In genomic region chr16:89899879-89900481, GRCh38 we compare ENCODE assay signal across 17 cellular contexts. TPM values are rescaled to one million over a fixed set of nuclear protein-coding genes. Genes with fewer than 3 reads are reported as not detected.
A peak's percentile ranks its signal among the peaks of the same experiment; 100 is the strongest.
DNase-seq lines count a peak whose midpoint lies in the region; ATAC-seq and TF ChIP-seq lines count a peak whose summit lies in the region.
"Had no signal": no experiment of that assay in that cellular context is flagged by ENCODE, and none has a peak within 500 bp of the region (broad histone marks: within the 10 kb centered on the region; RNA-seq: fewer than 3 reads in every experiment).

No MANE protein-coding gene starts in this region.

- H3K27me3 Mint-ChIP-seq in WTC11 (ENCODE audit: low read depth) (no peaks in the 10 kb centered on the region), glutamatergic neuron (ENCODE audit: unreplicated experiment) (peaks cover 4% of the 10 kb centered on the region)

- H3K9me3 Mint-ChIP-seq in WTC11: no peaks in the 10 kb centered on the region
- peaks cover 12% of the 10 kb centered on the region for H3K9me3 Mint-ChIP-seq in glutamatergic neuron (ENCODE audit: unreplicated experiment)

- POLR2A ChIA-PET in WTC11 (lab: Charles Lee): no interaction called here

- H3K27ac Mint-ChIP-seq in WTC11: peak overlapping the region; percentile 74; the same call in 1 of the 2 replicates
- peak overlapping the region; percentile 22 for H3K27ac Mint-ChIP-seq in glutamatergic neuron (ENCODE audit: unreplicated experiment)

- no peak overlapping the region for H3K4me3 Mint-ChIP-seq in WTC11
- no peak overlapping the region for H3K4me3 Mint-ChIP-seq in glutamatergic neuron (ENCODE audit: unreplicated experiment)

- H3K4me1 Mint-ChIP-seq in WTC11: no peaks in the 10 kb centered on the region
- H3K4me1 Mint-ChIP-seq in glutamatergic neuron (ENCODE audit: low read depth, unreplicated experiment): no peaks in the 10 kb centered on the region

- TF ChIP-seq CTCF in WTC11 (IDR thresholded peaks at IDR 0.05): no peak
- no peak for TF ChIP-seq CTCF in glutamatergic neuron (IDR thresholded peaks at IDR 0.05; ENCODE audit: partially characterized antibody, unreplicated experiment)

- H3K36me3 Mint-ChIP-seq in WTC11 (peaks cover 25% of the 10 kb centered on the region), glutamatergic neuron (ENCODE audit: unreplicated experiment) (peaks cover 5% of the 10 kb centered on the region)

- CTCF ChIA-PET in WTC11 (lab: Charles Lee): interaction anchor here (4.2 kb wide), 1 partner anchor 10 kb away, joined by 19 read pairs; no protein-coding TSS in a partner anchor

- DNase-seq in A172 (ENCODE audit: low spot score) (peak; percentile 46), EL (peak; percentile 50), WTC11 (ENCODE audit: low spot score) (no peak), glutamatergic neuron (no peak), HT-29 (ENCODE audit: low spot score) (no peak), DMS 273 (lab: John Stamatoyannopoulos, UW; ENCODE audit: unreplicated experiment) (no peak)
- DNase-seq: C1 segment of cervical spinal cord, DND-41, GDM1, HCEC 1CT, KBM-7, NCI-H1105 treated with DMSO at 0.1 percent for 48 hours, NCI-H1694, NCI-H510A, NCI-H748 treated with DMSO at 0.1 percent for 48 hours, SHP77 had no signal

- no peak for ATAC-seq in WTC11
- no peak for ATAC-seq in HG03108 (IDR thresholded peaks at IDR 0.05; ENCODE audit: unreplicated experiment)

TF ChIP-seq in WTC11, 78 proteins besides CTCF, POLR2A, EP300 and RAD21:
- TF ChIP-seq MAX (CRISPR knock-in tag; IDR thresholded peaks at IDR 0.05) (no peak), E2F4 (CRISPR knock-in tag; IDR thresholded peaks at IDR 0.05; ENCODE audit: borderline replicate concordance, low read depth) (no peak), MLX (CRISPR knock-in tag; IDR thresholded peaks at IDR 0.05) (no peak), FOXK1 (CRISPR knock-in tag; IDR thresholded peaks at IDR 0.05) (no peak), ZBTB43 (CRISPR knock-in tag; IDR thresholded peaks at IDR 0.05) (no peak), CBFB (CRISPR knock-in tag; IDR thresholded peaks at IDR 0.05; ENCODE audit: low read depth) (no peak), ELF4 (CRISPR knock-in tag; IDR thresholded peaks at IDR 0.05; ENCODE audit: low read depth) (no peak)
TF ChIP-seq in WTC11: peak in this region for 0.

RNA-seq across cellular contexts. Expression of gene MC1R, which starts 18.7 kb away (rescaled TPM):
- 7.2 and 9.8 TPM in 2 replicates for total RNA-seq in A172 (2014; rRNA removed; shearing (Covaris generic))
- total RNA-seq in WTC11 (2021) (3.4 to 3.8 TPM (median 3.5 TPM) in 3 replicates), glutamatergic neuron (ENCODE audit: unreplicated experiment) (12.8 TPM)
- total RNA-seq in HT-29 (2014; rRNA removed; shearing (Covaris generic)): 5.2 and 5.3 TPM in 2 replicates

RNA-seq across cellular contexts. Expression of gene TUBB3, which starts 23.2 kb away (rescaled TPM):
- 743 and 810 TPM in 2 replicates for total RNA-seq in A172 (2014; rRNA removed; shearing (Covaris generic))
- total RNA-seq in WTC11 (2021) (150 to 209 TPM (median 163 TPM) in 3 replicates), glutamatergic neuron (ENCODE audit: unreplicated experiment) (3,960 TPM)
- 8.7 and 8.8 TPM in 2 replicates for total RNA-seq in HT-29 (2014; rRNA removed; shearing (Covaris generic))

RNA-seq across cellular contexts. Expression of gene TCF25, which starts 26.6 kb away (rescaled TPM):
- total RNA-seq in A172 (2014; rRNA removed; shearing (Covaris generic)): 145 and 153 TPM in 2 replicates
- 113 to 155 TPM (median 127 TPM) in 3 replicates for total RNA-seq in WTC11 (2021)
- 272 TPM for total RNA-seq in glutamatergic neuron (ENCODE audit: unreplicated experiment)
- total RNA-seq in HT-29 (2014; rRNA removed; shearing (Covaris generic)): 136 and 161 TPM in 2 replicates

RNA-seq across cellular contexts. Expression of gene DEF8, which starts 48.6 kb away (rescaled TPM):
- 116 and 146 TPM in 2 replicates for total RNA-seq in A172 (2014; rRNA removed; shearing (Covaris generic))
- total RNA-seq in WTC11 (2021) (64.5 to 64.7 TPM (median 64.6 TPM) in 3 replicates), glutamatergic neuron (ENCODE audit: unreplicated experiment) (96.0 TPM)
- 207 and 227 TPM in 2 replicates for total RNA-seq in HT-29 (2014; rRNA removed; shearing (Covaris generic))

Comparison
In these comparisons a context has a peak if more than half of its experiments do, and no peak if none do; other contexts are left out.
1. DNase-seq: peak in A172 (single experiment) and EL (single experiment); none in WTC11 (single experiment), glutamatergic neuron (single experiment), HT-29 (single experiment) and DMS 273 (single experiment).
2. RNA of gene TUBB3, which starts 23.2 kb away (total RNA-seq): 3,960 TPM in glutamatergic neuron (single experiment), 743 to 810 TPM in A172 and 150 to 209 TPM in WTC11; 8.7 to 8.8 TPM in HT-29; every median in the first group is over 10 times any median in the second.